ENCODE assay signal across 3 cellular contexts in the genomic region with DNA sequence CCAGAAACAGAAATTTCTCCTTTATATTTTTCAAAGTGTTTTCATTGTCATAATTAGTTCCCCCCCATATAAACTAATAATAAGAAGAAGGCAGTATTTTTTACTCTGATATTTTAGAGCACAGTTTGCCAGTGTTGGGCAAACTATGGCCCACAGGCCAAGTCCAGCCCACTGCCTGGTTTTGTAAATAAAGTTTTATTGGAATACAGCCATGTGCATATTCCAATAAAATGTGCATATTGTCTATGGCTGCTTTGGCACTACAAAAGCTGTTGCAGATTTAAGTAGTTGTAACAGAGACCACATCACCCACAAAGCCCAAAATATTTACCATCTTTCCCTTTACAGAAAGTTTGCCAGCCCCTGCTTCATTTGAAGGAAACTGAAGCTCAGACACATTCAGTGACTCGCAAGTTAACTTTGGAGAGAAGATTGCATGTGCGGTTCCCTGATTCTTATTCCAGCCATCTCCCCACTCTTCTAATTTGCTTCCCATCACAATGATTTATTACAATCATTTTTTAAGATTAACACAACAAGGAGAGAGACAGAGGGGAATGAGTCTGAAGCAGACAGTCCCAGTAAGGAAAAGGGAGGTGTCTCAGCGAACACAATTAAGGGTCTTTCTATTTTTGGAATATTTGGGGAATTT.
TF ChIP-seq lines count a peak whose summit lies in the region.

No MANE protein-coding gene starts in this region.

TF ChIP-seq in SK-N-SH, 30 proteins besides CTCF, POLR2A, EP300 and RAD21:
- TF ChIP-seq FOSL2 (IDR thresholded peaks at IDR 0.05; ENCODE audit: borderline replicate concordance, low read depth) (no peak), MXI1 (IDR thresholded peaks at IDR 0.05; ENCODE audit: low read depth, low read length) (no peak), POLR2AphosphoS5 (IDR thresholded peaks at IDR 0.05; ENCODE audit: low read depth, low read length) (no peak), TEAD4 (IDR thresholded peaks at IDR 0.05; ENCODE audit: borderline replicate concordance, insufficient read depth) (no peak), TCF12 (IDR thresholded peaks at IDR 0.05) (no peak), RXRA (IDR thresholded peaks at IDR 0.05; ENCODE audit: borderline replicate concordance, low read depth) (no peak), GABPA (IDR thresholded peaks at IDR 0.05; ENCODE audit: low read depth) (no peak)

TF ChIP-seq in SK-N-SH treated with all-trans-retinoic acid at 6 μM for 48 hours, 23 proteins besides CTCF, POLR2A, EP300 and RAD21:
- TF ChIP-seq ZFP30 (CRISPR knock-in tag; IDR thresholded peaks at IDR 0.05) (no peak), PPARA (CRISPR knock-in tag; IDR thresholded peaks at IDR 0.05; ENCODE audit: borderline replicate concordance) (no peak), CSDC2 (CRISPR knock-in tag; IDR thresholded peaks at IDR 0.05) (no peak)
TF ChIP-seq in SK-N-SH treated with all-trans-retinoic acid at 6 μM for 48 hours: peak in this region for 0.

TF ChIP-seq in GM12878, 131 proteins besides CTCF, POLR2A, EP300 and RAD21:
- TF ChIP-seq, protein P1, sequence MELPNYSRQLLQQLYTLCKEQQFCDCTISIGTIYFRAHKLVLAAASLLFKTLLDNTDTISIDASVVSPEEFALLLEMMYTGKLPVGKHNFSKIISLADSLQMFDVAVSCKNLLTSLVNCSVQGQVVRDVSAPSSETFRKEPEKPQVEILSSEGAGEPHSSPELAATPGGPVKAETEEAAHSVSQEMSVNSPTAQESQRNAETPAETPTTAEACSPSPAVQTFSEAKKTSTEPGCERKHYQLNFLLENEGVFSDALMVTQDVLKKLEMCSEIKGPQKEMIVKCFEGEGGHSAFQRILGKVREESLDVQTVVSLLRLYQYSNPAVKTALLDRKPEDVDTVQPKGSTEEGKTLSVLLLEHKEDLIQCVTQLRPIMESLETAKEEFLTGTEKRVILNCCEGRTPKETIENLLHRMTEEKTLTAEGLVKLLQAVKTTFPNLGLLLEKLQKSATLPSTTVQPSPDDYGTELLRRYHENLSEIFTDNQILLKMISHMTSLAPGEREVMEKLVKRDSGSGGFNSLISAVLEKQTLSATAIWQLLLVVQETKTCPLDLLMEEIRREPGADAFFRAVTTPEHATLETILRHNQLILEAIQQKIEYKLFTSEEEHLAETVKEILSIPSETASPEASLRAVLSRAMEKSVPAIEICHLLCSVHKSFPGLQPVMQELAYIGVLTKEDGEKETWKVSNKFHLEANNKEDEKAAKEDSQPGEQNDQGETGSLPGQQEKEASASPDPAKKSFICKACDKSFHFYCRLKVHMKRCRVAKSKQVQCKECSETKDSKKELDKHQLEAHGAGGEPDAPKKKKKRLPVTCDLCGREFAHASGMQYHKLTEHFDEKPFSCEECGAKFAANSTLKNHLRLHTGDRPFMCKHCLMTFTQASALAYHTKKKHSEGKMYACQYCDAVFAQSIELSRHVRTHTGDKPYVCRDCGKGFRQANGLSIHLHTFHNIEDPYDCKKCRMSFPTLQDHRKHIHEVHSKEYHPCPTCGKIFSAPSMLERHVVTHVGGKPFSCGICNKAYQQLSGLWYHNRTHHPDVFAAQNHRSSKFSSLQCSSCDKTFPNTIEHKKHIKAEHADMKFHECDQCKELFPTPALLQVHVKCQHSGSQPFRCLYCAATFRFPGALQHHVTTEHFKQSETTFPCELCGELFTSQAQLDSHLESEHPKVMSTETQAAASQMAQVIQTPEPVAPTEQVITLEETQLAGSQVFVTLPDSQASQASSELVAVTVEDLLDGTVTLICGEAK (IDR thresholded peaks at IDR 0.05; ENCODE audit: borderline replicate concordance) = peak; percentile 74; the same call in 1 of the 2 replicates
- TF ChIP-seq, protein P2, sequence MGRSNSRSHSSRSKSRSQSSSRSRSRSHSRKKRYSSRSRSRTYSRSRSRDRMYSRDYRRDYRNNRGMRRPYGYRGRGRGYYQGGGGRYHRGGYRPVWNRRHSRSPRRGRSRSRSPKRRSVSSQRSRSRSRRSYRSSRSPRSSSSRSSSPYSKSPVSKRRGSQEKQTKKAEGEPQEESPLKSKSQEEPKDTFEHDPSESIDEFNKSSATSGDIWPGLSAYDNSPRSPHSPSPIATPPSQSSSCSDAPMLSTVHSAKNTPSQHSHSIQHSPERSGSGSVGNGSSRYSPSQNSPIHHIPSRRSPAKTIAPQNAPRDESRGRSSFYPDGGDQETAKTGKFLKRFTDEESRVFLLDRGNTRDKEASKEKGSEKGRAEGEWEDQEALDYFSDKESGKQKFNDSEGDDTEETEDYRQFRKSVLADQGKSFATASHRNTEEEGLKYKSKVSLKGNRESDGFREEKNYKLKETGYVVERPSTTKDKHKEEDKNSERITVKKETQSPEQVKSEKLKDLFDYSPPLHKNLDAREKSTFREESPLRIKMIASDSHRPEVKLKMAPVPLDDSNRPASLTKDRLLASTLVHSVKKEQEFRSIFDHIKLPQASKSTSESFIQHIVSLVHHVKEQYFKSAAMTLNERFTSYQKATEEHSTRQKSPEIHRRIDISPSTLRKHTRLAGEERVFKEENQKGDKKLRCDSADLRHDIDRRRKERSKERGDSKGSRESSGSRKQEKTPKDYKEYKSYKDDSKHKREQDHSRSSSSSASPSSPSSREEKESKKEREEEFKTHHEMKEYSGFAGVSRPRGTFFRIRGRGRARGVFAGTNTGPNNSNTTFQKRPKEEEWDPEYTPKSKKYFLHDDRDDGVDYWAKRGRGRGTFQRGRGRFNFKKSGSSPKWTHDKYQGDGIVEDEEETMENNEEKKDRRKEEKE (IDR thresholded peaks at IDR 0.05) = no peak
